Comparison of ENCODE assay signal across 22 cellular contexts in genomic region chr4:33400504-33400903, GRCh38.
"Had no signal": no experiment of that assay in that cellular context is flagged by ENCODE, and none has a peak within 500 bp of the region (broad histone marks: within the 10 kb centered on the region; RNA-seq: fewer than 3 reads in every experiment).

No MANE protein-coding gene starts in this region.

- H3K4me3 ChIP-seq: MG63, SJCRH30 had no signal

- H3K27me3 ChIP-seq: MG63, SJCRH30 had no signal

- ATAC-seq: HepG2, SK-N-SH treated with all-trans-retinoic acid at 6 μM for 48 hours had no signal

- H3K4me1 ChIP-seq: SJCRH30 had no signal

- H3K27ac ChIP-seq: SJCRH30 had no signal

- FAIRE-seq: HepG2, RCC 7860 had no signal

- H3K36me3 ChIP-seq: MG63, SJCRH30 had no signal

- DNase-seq: IMR-90, Karpas-422, KG1, MG63, NCI-H1092 treated with DMSO at 0.1 percent for 48 hours, NCI-H1436, NCI-H187, NCI-H2029, NCI-H2081 treated with DMSO at 0.1 percent for 48 hours, NCI-H2171, NCI-H226, NCI-H446, NCI-H510A, NCI-H524 treated with DMSO at 0.1 percent for 48 hours, NCI-H69, NCI-H774, RPMI8226, SHP77 treated with DMSO at 0.1 percent for 48 hours, SJCRH30 had no signal

- H3K9me3 ChIP-seq: MG63, SJCRH30 had no signal
